In genomic region chr10:5618829-5619228, GRCh38 we compare ENCODE assay signal across 16 cellular contexts. TPM values are rescaled to one million over a fixed set of nuclear protein-coding genes. Genes with fewer than 3 reads are reported as not detected.
DNase-seq lines count a peak whose midpoint lies in the region; ATAC-seq and TF ChIP-seq lines count a peak whose summit lies in the region.
"Had no signal": no experiment of that assay in that cellular context is flagged by ENCODE, and none has a peak within 500 bp of the region (broad histone marks: within the 10 kb centered on the region; RNA-seq: fewer than 3 reads in every experiment).

No MANE protein-coding gene starts in this region.

- H3K36me3 Mint-ChIP-seq in brain = no peaks in the 10 kb centered on the region
- H3K36me3 Mint-ChIP-seq: activated naive CD8-positive, alpha-beta T cell treated with anti-CD3 and anti-CD28 coated beads, Interleukin-2, amount 10 ng/mL, durations not matched to agents 7 days and 5 days; CD4-positive, alpha-beta memory T cell had no signal

- H3K18ac ChIP-seq in neuronal stem cell (ENCODE audit: low read length) = peak overlapping the region; percentile 48

- no peak overlapping the region for H2BK5ac ChIP-seq in neuronal stem cell (ENCODE audit: low read length)

- TF ChIP-seq CTCF in brain (conservative IDR thresholded peaks at IDR 0.05) = no peak
- TF ChIP-seq CTCF in gastroesophageal sphincter (IDR thresholded peaks at IDR 0.05) = no peak
- no peak for TF ChIP-seq CTCF in uterus (IDR thresholded peaks at IDR 0.05)
- TF ChIP-seq CTCF in GM10248 (IDR thresholded peaks at IDR 0.05; ENCODE audit: control extremely low read depth, extremely low read depth, low read depth, missing control alignments) = no peak

- H3K23ac ChIP-seq in neuronal stem cell (ENCODE audit: low read depth, low read length, poor library complexity) = peak overlapping the region; percentile 1

- no peak overlapping the region for H3K14ac ChIP-seq in neuronal stem cell (ENCODE audit: low read length)

- no peak overlapping the region for H3K9ac ChIP-seq in neuronal stem cell (ENCODE audit: low read depth, low read length, poor library complexity)

- POLR2A ChIA-PET in GM10248 (lab: Yijun Ruan, JAX) = no interaction called here

- H2AK5ac ChIP-seq in neuronal stem cell (ENCODE audit: low read depth, low read length) = peak overlapping the region; percentile 76

- no peaks in the 10 kb centered on the region for H3K79me1 ChIP-seq in neuronal stem cell (ENCODE audit: low read depth, low read length)

- H3K4me3 ChIP-seq in gastroesophageal sphincter (no peak overlapping the region), neuronal stem cell (ENCODE audit: low read length in 2 of 2) (no peak overlapping the region), uterus (no peak overlapping the region)
- H3K4me3 ChIP-seq: lung had no signal

- CTCF ChIA-PET in GM10248 (lab: Yijun Ruan, JAX) = interaction anchor here (1.5 to 8.2 kb wide), 2 partner anchors 14 to 178 kb away, joined by 3 to 73 read pairs; no protein-coding TSS in a partner anchor

- peaks cover 0 to 80% (median 17%) of the 10 kb centered on the region in 3 donors for H3K4me1 ChIP-seq in gastroesophageal sphincter
- peaks cover 14 to 15% of the 10 kb centered on the region in 2 donors for H3K4me1 ChIP-seq in neuronal stem cell (ENCODE audit: control insufficient read depth in 2 of 2, insufficient read depth in 1 of 2, low read depth in 1 of 2, low read length in 2 of 2)
- peaks cover 0 to 9% of the 10 kb centered on the region in 2 donors for H3K4me1 ChIP-seq in uterus

- peak; percentile 41 for ATAC-seq in gastroesophageal sphincter
- ATAC-seq in GM18909 (IDR thresholded peaks at IDR 0.05; ENCODE audit: poor library complexity, unreplicated experiment) = no peak
- ATAC-seq: Panc1, T-helper 17 cell had no signal

- peaks cover 44% of the 10 kb centered on the region for H3K4me1 Mint-ChIP-seq in brain
- H3K4me1 Mint-ChIP-seq: activated naive CD8-positive, alpha-beta T cell treated with anti-CD3 and anti-CD28 coated beads, Interleukin-2, amount 10 ng/mL, durations not matched to agents 7 days and 5 days had no signal

- H3K27ac ChIP-seq in gastroesophageal sphincter (peak overlapping the region in 2 of 4 donors; percentile 7), neuronal stem cell (replicated peaks; ENCODE audit: low read length) (no peak overlapping the region), uterus (peak overlapping the region; percentile 82 to 93)

- no peak overlapping the region for H2BK15ac ChIP-seq in neuronal stem cell (ENCODE audit: low read length)

- no peak overlapping the region for H4K91ac ChIP-seq in neuronal stem cell (ENCODE audit: low read depth, low read length, poor library complexity)

- peaks cover 0 to 2% (median 0%) of the 10 kb centered on the region in 5 experiments for H3K9me3 Mint-ChIP-seq in brain
- H3K9me3 Mint-ChIP-seq: activated naive CD8-positive, alpha-beta T cell treated with anti-CD3 and anti-CD28 coated beads, Interleukin-2, amount 10 ng/mL, durations not matched to agents 7 days and 5 days; CD4-positive, alpha-beta memory T cell had no signal

- no peak overlapping the region for H2BK12ac ChIP-seq in neuronal stem cell (ENCODE audit: low read length)

- TF ChIP-seq EP300 in gastroesophageal sphincter (IDR thresholded peaks at IDR 0.05) = no peak

- H2AFZ ChIP-seq in neuronal stem cell (ENCODE audit: low read length) = peak overlapping the region; percentile 45

- 41% methylated on average over 4 of the region's 12 CpGs; no CpG with 5 or more reads in 1 of the 2 donors for WGBS in gastroesophageal sphincter (ENCODE audit: low coverage in 1 of 2), 2 donors
- WGBS in neuronal stem cell (ENCODE audit: extremely low coverage in 2 of 2, insufficient read length in 2 of 2, insufficient replicate concordance in 1 of 2), 2 donors = no CpG with 5 or more reads among the region's 12 CpGs

- H3K27me3 ChIP-seq in gastroesophageal sphincter (no peaks in the 10 kb centered on the region), neuronal stem cell (ENCODE audit: control insufficient read depth in 3 of 3, insufficient read depth in 3 of 3, low read depth in 1 of 3, low read length in 3 of 3) (peaks cover 0 to 3% (median 0%) of the 10 kb centered on the region in 3 experiments), uterus (no peaks in the 10 kb centered on the region)

- no peak for DNase-seq in neuronal stem cell (ENCODE audit: low spot score)
- DNase-seq in uterus = peak; percentile 48 to 54
- no peak for DNase-seq in hypothalamus (lab: John Stamatoyannopoulos, UW)
- DNase-seq in GM10248 (ENCODE audit: extremely low spot score) = no peak
- DNase-seq: activated naive CD8-positive, alpha-beta T cell treated with anti-CD3 and anti-CD28 coated beads, Interleukin-2, amount 10 ng/mL, durations not matched to agents 7 days and 5 days; activated T-cell treated with anti-CD3 and anti-CD28 coated beads for 4 hours; CD4-positive, alpha-beta memory T cell; cerebellar nuclear complex; NCI-H146; NCI-H524 treated with DMSO at 0.1 percent for 48 hours; T-helper 17 cell had no signal

- TF ChIP-seq POLR2A in gastroesophageal sphincter (IDR thresholded peaks at IDR 0.05) (no peak), uterus (IDR thresholded peaks at IDR 0.05) (no peak)

- H3K9me3 ChIP-seq in gastroesophageal sphincter (no peaks in the 10 kb centered on the region), neuronal stem cell (replicated peaks in 1 of 2; ENCODE audit: control insufficient read depth in 2 of 2, insufficient read depth in 1 of 2, low read depth in 1 of 2, low read length in 2 of 2) (no peaks in the 10 kb centered on the region), uterus (no peaks in the 10 kb centered on the region)

- H3K27me3 Mint-ChIP-seq in brain = no peaks in the 10 kb centered on the region
- H3K27me3 Mint-ChIP-seq: CD4-positive, alpha-beta memory T cell had no signal

- no peak overlapping the region for H2BK120ac ChIP-seq in neuronal stem cell (ENCODE audit: low read depth, low read length)

- H3K4me2 ChIP-seq in neuronal stem cell (ENCODE audit: insufficient read depth, low read length, poor library complexity, severe bottlenecking) = no peak overlapping the region

- H3K4me3 Mint-ChIP-seq in brain = peak overlapping the region in 1 of 5 experiments; percentile 48
- H3K4me3 Mint-ChIP-seq: activated naive CD8-positive, alpha-beta T cell treated with anti-CD3 and anti-CD28 coated beads, Interleukin-2, amount 10 ng/mL, durations not matched to agents 7 days and 5 days; CD4-positive, alpha-beta memory T cell; T-helper 17 cell had no signal

- intact Hi-C loops in uterus (cut with DNase I; ENCODE audit: low total_unique reads) = no loop called here

- no peaks in the 10 kb centered on the region for H3K36me3 ChIP-seq in gastroesophageal sphincter
- H3K36me3 ChIP-seq in neuronal stem cell (replicated peaks in 1 of 2; ENCODE audit: control insufficient read depth in 2 of 2, insufficient read depth in 2 of 2, low read length in 2 of 2) = no peaks in the 10 kb centered on the region
- H3K36me3 ChIP-seq in uterus = no peaks in the 10 kb centered on the region

- no peak overlapping the region for H3K4ac ChIP-seq in neuronal stem cell (ENCODE audit: low read length)

- H3K27ac Mint-ChIP-seq in brain = peak overlapping the region in 3 of 5 experiments; percentile 66 to 87 (median 78)
- H3K27ac Mint-ChIP-seq: activated naive CD8-positive, alpha-beta T cell treated with anti-CD3 and anti-CD28 coated beads, Interleukin-2, amount 10 ng/mL, durations not matched to agents 7 days and 5 days; T-helper 17 cell had no signal

- no peak overlapping the region for H4K8ac ChIP-seq in neuronal stem cell (ENCODE audit: low read depth, low read length)

RNA-seq across cellular contexts. Expression of gene ASB13, which starts 47.6 kb away (rescaled TPM):
- 13.7 TPM for polyA plus RNA-seq in brain (ENCODE audit: insufficient read depth, low read depth, low replicate concordance)
- total RNA-seq in gastroesophageal sphincter (10 to 100 TPM; 17.6 to 39.6 (median 19.0) TPM), uterus (10 to 100 TPM in 3 of 4 donors, 1 to 10 TPM in 1; 8.7 to 25.7 (median 17.9) TPM)
- polyA plus RNA-seq in neuronal stem cell (2013, experiment 1 of 2) = 13.3 TPM
- 13.2 TPM for polyA plus RNA-seq in neuronal stem cell (2013, experiment 2 of 2)

Comparison
In these comparisons a context has a peak if more than half of its experiments do, and no peak if none do; other contexts are left out.
1. DNase-seq: peak in uterus (2 of 2); none in neuronal stem cell (single experiment), hypothalamus (0 of 51) and GM10248 (single experiment).